In the genomic region with DNA sequence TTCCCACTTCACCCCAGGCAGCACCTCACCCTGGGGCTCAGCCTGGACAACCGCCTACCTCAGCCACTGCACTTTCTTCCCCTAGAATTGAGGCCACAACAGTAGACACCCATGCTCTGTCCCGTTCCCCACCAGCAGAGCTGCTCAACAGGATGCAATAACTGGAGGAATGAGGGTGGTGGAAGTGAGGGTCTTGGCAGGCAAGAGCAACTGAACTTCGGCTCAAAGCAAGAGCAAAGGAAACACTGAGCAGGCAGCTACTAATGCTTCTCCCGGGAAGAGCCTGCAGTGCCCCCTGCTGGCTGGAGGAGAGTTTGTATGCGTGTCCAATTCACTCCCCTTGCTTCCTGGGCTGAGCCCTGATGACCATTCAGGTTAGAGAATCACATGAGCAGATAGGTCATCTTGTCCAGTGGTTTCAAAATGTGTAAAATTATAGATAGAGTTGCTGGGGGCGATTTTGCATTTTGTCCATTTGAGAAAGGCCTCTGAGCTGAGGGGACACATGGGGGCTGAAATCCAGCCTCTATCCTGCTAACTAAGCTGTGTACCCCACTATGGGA, we compare ENCODE assay signal across 8 cellular contexts. TPM values are rescaled to one million over a fixed set of nuclear protein-coding genes. Genes with fewer than 3 reads are reported as not detected.
DNase-seq lines count a peak whose midpoint lies in the region; ATAC-seq and TF ChIP-seq lines count a peak whose summit lies in the region.

No MANE protein-coding gene starts in this region.

- H3K36me3 Mint-ChIP-seq in H9 (ENCODE audit: insufficient read depth in 1 of 3, low read depth in 3 of 3), result no peaks in the 10 kb centered on the region
- H3K36me3 Mint-ChIP-seq in activated CD4-positive, alpha-beta T cell treated with anti-CD3 and anti-CD28 coated beads, Interleukin-2, amount 10 ng/mL, durations not matched to agents 24 days and 14 days (ENCODE audit: low read depth), result no peaks in the 10 kb centered on the region
- H3K36me3 Mint-ChIP-seq in stimulated activated memory B cell treated with anti-CD40 and anti-IgM and Interleukin-4, amounts not matched to agents 10 μg/mL and 1 μg/mL and 100 μg/mL, for 72 hours, result no peaks in the 10 kb centered on the region

- H3K79me1 ChIP-seq in H9 (ENCODE audit: insufficient read depth, low read depth, low read length, poor library complexity, severe bottlenecking), result no peaks in the 10 kb centered on the region

- no peak for ATAC-seq in stimulated activated memory B cell treated with anti-CD40 and anti-IgM and Interleukin-4, amounts not matched to agents 10 μg/mL and 1 μg/mL and 100 μg/mL, for 72 hours
- ATAC-seq in HG02642 (IDR thresholded peaks at IDR 0.05; ENCODE audit: poor library complexity, unreplicated experiment), result no peak

- H3K27ac Mint-ChIP-seq in H9, result no peak overlapping the region; a peak in 1 of 7 replicates
- H3K27ac Mint-ChIP-seq in activated CD4-positive, alpha-beta T cell treated with anti-CD3 and anti-CD28 coated beads, Interleukin-2, amount 10 ng/mL, durations not matched to agents 24 days and 14 days, result peak overlapping the region; percentile 39
- H3K27ac Mint-ChIP-seq in stimulated activated memory B cell treated with anti-CD40 and anti-IgM and Interleukin-4, amounts not matched to agents 10 μg/mL and 1 μg/mL and 100 μg/mL, for 72 hours, result peak overlapping the region; percentile 36

- H2BK120ac ChIP-seq in H9 (ENCODE audit: low read depth, low read length, poor library complexity, severe bottlenecking), result no peak overlapping the region

- H3K27me3 ChIP-seq in H9 (ENCODE audit: insufficient read depth, low read length), result peaks cover 3% of the 10 kb centered on the region; the same call in 1 of the 2 replicates
- no peaks in the 10 kb centered on the region for H3K27me3 ChIP-seq in effector memory CD4-positive, alpha-beta T cell (replicated peaks; ENCODE audit: control insufficient read depth, insufficient read depth, low read length, poor library complexity, severe bottlenecking)

- no peaks in the 10 kb centered on the region for H3K4me1 ChIP-seq in H9 (ENCODE audit: insufficient read depth, low read length)
- H3K4me1 ChIP-seq in effector memory CD4-positive, alpha-beta T cell (ENCODE audit: control insufficient read depth, insufficient read depth, low read length, poor library complexity, severe bottlenecking), result no peaks in the 10 kb centered on the region

- H4K20me1 ChIP-seq in H9 (ENCODE audit: control insufficient read depth, insufficient read depth, insufficient read length), result no peaks in the 10 kb centered on the region

- H3K23me2 ChIP-seq in H9 (ENCODE audit: insufficient read length, low read depth, low read length, poor library complexity, severe bottlenecking), result no peaks in the 10 kb centered on the region

- H4K91ac ChIP-seq in H9 (ENCODE audit: insufficient read length, low read depth, low read length), result no peak overlapping the region

- no peak overlapping the region for H2AK5ac ChIP-seq in H9 (ENCODE audit: insufficient read length, low read length)

- H3K14ac ChIP-seq in H9 (ENCODE audit: insufficient read depth, low read length), result no peak overlapping the region

- no peak overlapping the region for H3K23ac ChIP-seq in H9 (ENCODE audit: insufficient read length, low read depth, low read length)

- H3K9ac ChIP-seq in H9 (ENCODE audit: extremely low read depth, insufficient read length, low read length), result no peak overlapping the region

- H3K27me3 Mint-ChIP-seq in H9 (ENCODE audit: low read depth), result peaks cover 99% of the 10 kb centered on the region
- peaks cover 7% of the 10 kb centered on the region for H3K27me3 Mint-ChIP-seq in activated CD4-positive, alpha-beta T cell treated with anti-CD3 and anti-CD28 coated beads, Interleukin-2, amount 10 ng/mL, durations not matched to agents 24 days and 14 days
- peaks cover 14% of the 10 kb centered on the region for H3K27me3 Mint-ChIP-seq in stimulated activated memory B cell treated with anti-CD40 and anti-IgM and Interleukin-4, amounts not matched to agents 10 μg/mL and 1 μg/mL and 100 μg/mL, for 72 hours

- intact Hi-C loops in activated CD4-positive, alpha-beta T cell treated with anti-CD3 and anti-CD28 coated beads, Interleukin-2, amount 10 ng/mL, durations not matched to agents 24 days and 14 days (cut with micrococcal nuclease), result loop anchor here (2.0 to 5.0 kb wide), 2 partner anchors 19 to 34 kb away; partner anchors contain the start of genes HEYL and HPCAL4

- H3K9me3 ChIP-seq in H9 (ENCODE audit: control insufficient read depth, low read depth, low read length), result no peaks in the 10 kb centered on the region
- H3K9me3 ChIP-seq in effector memory CD4-positive, alpha-beta T cell (ENCODE audit: control insufficient read depth, low read length), result no peaks in the 10 kb centered on the region

- no peaks in the 10 kb centered on the region for H3K79me2 ChIP-seq in H9 (ENCODE audit: insufficient read depth, low read length)

- peak; percentile 95 for TF ChIP-seq CTCF in C4-2B (conservative IDR thresholded peaks at IDR 0.05)
- TF ChIP-seq CTCF in H9 (conservative IDR thresholded peaks at IDR 0.05), result peak; percentile 95

- H3K4me3 ChIP-seq in effector memory CD4-positive, alpha-beta T cell (ENCODE audit: insufficient read depth, low read depth, low read length, poor library complexity, severe bottlenecking), result no peak overlapping the region

- H3K18ac ChIP-seq in H9 (ENCODE audit: insufficient read length, low read depth, low read length), result no peak overlapping the region

- no peaks in the 10 kb centered on the region for H3K9me3 Mint-ChIP-seq in H9
- H3K9me3 Mint-ChIP-seq in activated CD4-positive, alpha-beta T cell treated with anti-CD3 and anti-CD28 coated beads, Interleukin-2, amount 10 ng/mL, durations not matched to agents 24 days and 14 days, result no peaks in the 10 kb centered on the region
- no peaks in the 10 kb centered on the region for H3K9me3 Mint-ChIP-seq in stimulated activated memory B cell treated with anti-CD40 and anti-IgM and Interleukin-4, amounts not matched to agents 10 μg/mL and 1 μg/mL and 100 μg/mL, for 72 hours

- no peak overlapping the region for H3K4ac ChIP-seq in H9 (ENCODE audit: low read depth, low read length)

- H3K4me1 Mint-ChIP-seq in H9, result peaks cover 3 to 6% of the 10 kb centered on the region in 2 experiments
- H3K4me1 Mint-ChIP-seq in activated CD4-positive, alpha-beta T cell treated with anti-CD3 and anti-CD28 coated beads, Interleukin-2, amount 10 ng/mL, durations not matched to agents 24 days and 14 days, result peaks cover 15% of the 10 kb centered on the region
- H3K4me1 Mint-ChIP-seq in stimulated activated memory B cell treated with anti-CD40 and anti-IgM and Interleukin-4, amounts not matched to agents 10 μg/mL and 1 μg/mL and 100 μg/mL, for 72 hours, result peaks cover 28% of the 10 kb centered on the region

- H3K4me3 Mint-ChIP-seq in H9, result no peak overlapping the region; a peak in 2 of 5 replicates
- peak overlapping the region; percentile 26 for H3K4me3 Mint-ChIP-seq in activated CD4-positive, alpha-beta T cell treated with anti-CD3 and anti-CD28 coated beads, Interleukin-2, amount 10 ng/mL, durations not matched to agents 24 days and 14 days
- no peak overlapping the region for H3K4me3 Mint-ChIP-seq in stimulated activated memory B cell treated with anti-CD40 and anti-IgM and Interleukin-4, amounts not matched to agents 10 μg/mL and 1 μg/mL and 100 μg/mL, for 72 hours

- no peak overlapping the region for H2BK20ac ChIP-seq in H9 (ENCODE audit: low read depth, low read length, poor library complexity, severe bottlenecking)

- H4K8ac ChIP-seq in H9 (replicated peaks; ENCODE audit: insufficient read length, low read depth, low read length), result no peak overlapping the region

- WGBS in H9 (ENCODE audit: extremely low coverage, insufficient read length, low lambda C conversion rate), result no CpG with 5 or more reads among the region's 6 CpGs

- H3K56ac ChIP-seq in H9 (ENCODE audit: insufficient read length, low read depth, low read length), result no peak overlapping the region

- no peak overlapping the region for H2BK15ac ChIP-seq in H9 (ENCODE audit: low read depth, low read length)

- no peaks in the 10 kb centered on the region for H3K36me3 ChIP-seq in effector memory CD4-positive, alpha-beta T cell (ENCODE audit: control insufficient read depth, insufficient read depth, low read length)

- H2AFZ ChIP-seq in H9 (ENCODE audit: low read length), result no peak overlapping the region

- H2BK5ac ChIP-seq in H9 (ENCODE audit: insufficient read length, low read length), result no peak overlapping the region

- H2BK12ac ChIP-seq in H9 (ENCODE audit: insufficient read length, low read depth, low read length), result no peak overlapping the region

- H3K4me2 ChIP-seq in H9 (ENCODE audit: insufficient read depth, insufficient read length, low read length), result no peak overlapping the region

- H3K27ac ChIP-seq in C4-2B (no peak overlapping the region), H9 (ENCODE audit: insufficient read length, low read depth, low read length) (no peak overlapping the region)
- no peak overlapping the region for H3K27ac ChIP-seq in effector memory CD4-positive, alpha-beta T cell (ENCODE audit: insufficient read depth, low read length, poor library complexity, severe bottlenecking)

- no peak overlapping the region for H3T11ph ChIP-seq in H9 (ENCODE audit: low read length)

- DNase-seq in H9 (peak; percentile 85), NCI-H526 treated with DMSO at 0.1 percent for 48 hours (lab: John Stamatoyannopoulos, UW) (peak; percentile 48), middle frontal gyrus (ENCODE audit: extremely low spot score, low spot score) (peak; percentile 34)
- DNase-seq in activated CD4-positive, alpha-beta T cell treated with anti-CD3 and anti-CD28 coated beads, Interleukin-2, amount 10 ng/mL, durations not matched to agents 24 days and 14 days, result peak; percentile 89
- DNase-seq in effector memory CD4-positive, alpha-beta T cell, result peak; percentile 12 to 45 (median 25)

- no peak overlapping the region for H4K5ac ChIP-seq in H9 (ENCODE audit: insufficient read length, low read depth, low read length)

RNA-seq across cellular contexts. Expression of gene NT5C1A, which starts 13.9 kb away (rescaled TPM):
- total RNA-seq in H9 (2021), result not detected in 2 replicates
- 0.31 and 0.56 TPM in 2 replicates for total RNA-seq in activated CD4-positive, alpha-beta T cell treated with anti-CD3 and anti-CD28 coated beads, Interleukin-2, amount 10 ng/mL, durations not matched to agents 24 days and 14 days

RNA-seq across cellular contexts. Expression of gene HEYL, which starts 18.6 kb away (rescaled TPM):
- total RNA-seq in H9 (2021), result 1.8 and 1.9 TPM in 2 replicates
- total RNA-seq in activated CD4-positive, alpha-beta T cell treated with anti-CD3 and anti-CD28 coated beads, Interleukin-2, amount 10 ng/mL, durations not matched to agents 24 days and 14 days, result not detected in 2 replicates

RNA-seq across cellular contexts. Expression of gene HPCAL4, which starts 33.2 kb away (rescaled TPM):
- 0.15 TPM in 2 replicates for total RNA-seq in H9 (2021)
- total RNA-seq in activated CD4-positive, alpha-beta T cell treated with anti-CD3 and anti-CD28 coated beads, Interleukin-2, amount 10 ng/mL, durations not matched to agents 24 days and 14 days, result 0.38 and 0.44 TPM in 2 replicates

Comparison
In these comparisons a context has a peak if more than half of its experiments do, and no peak if none do; other contexts are left out.
1. DNase-seq: peak in every context shown above with its lines; median percentile 89 in activated CD4-positive, alpha-beta T cell treated with anti-CD3 and anti-CD28 coated beads, Interleukin-2, amount 10 ng/mL, durations not matched to agents 24 days and 14 days; 85 in H9; 48 in NCI-H526 treated with DMSO at 0.1 percent for 48 hours; 34 in middle frontal gyrus; 25 in effector memory CD4-positive, alpha-beta T cell.
2. H3K27ac Mint-ChIP-seq: peak in activated CD4-positive, alpha-beta T cell treated with anti-CD3 and anti-CD28 coated beads, Interleukin-2, amount 10 ng/mL, durations not matched to agents 24 days and 14 days (single experiment) and stimulated activated memory B cell treated with anti-CD40 and anti-IgM and Interleukin-4, amounts not matched to agents 10 μg/mL and 1 μg/mL and 100 μg/mL, for 72 hours (single experiment); none in H9 (0 of 3).